ENCODE assay signal across 11 cellular contexts in the genomic region with DNA sequence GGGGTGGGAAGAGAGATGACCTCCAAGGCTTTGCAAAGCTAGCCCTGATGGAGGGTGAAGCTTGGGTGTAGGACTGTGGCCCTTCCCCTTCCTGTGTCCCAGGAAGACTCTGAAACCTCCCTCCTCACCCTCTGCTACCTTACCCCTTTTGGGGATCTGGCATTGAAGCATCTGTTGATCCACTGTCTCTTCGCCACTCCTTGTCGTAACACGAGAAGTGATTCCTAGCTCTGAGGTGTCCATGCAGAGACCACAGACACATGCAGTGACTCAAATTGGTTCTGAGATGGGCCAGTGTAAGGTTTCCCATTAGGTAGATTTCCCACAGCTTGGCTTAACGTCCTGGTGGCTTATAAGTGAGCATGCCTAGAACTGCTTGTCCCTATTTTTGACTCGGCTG.
A peak's percentile ranks its signal among the peaks of the same experiment; 100 is the strongest.
DNase-seq lines count a peak whose midpoint lies in the region; ATAC-seq, FAIRE-seq and TF ChIP-seq lines count a peak whose summit lies in the region.
"Had no signal": no experiment of that assay in that cellular context is flagged by ENCODE, and none has a peak within 500 bp of the region (broad histone marks: within the 10 kb centered on the region; RNA-seq: fewer than 3 reads in every experiment).

No MANE protein-coding gene starts in this region.

- intact Hi-C loops in kidney (cut with DNase I) (loop anchor here (10.0 kb wide), 1 partner anchor 96 kb away; no protein-coding TSS in a partner anchor), spleen (cut with DNase I; ENCODE audit: low total_unique reads) (no loop called here)

- peaks cover 0 to 1% (median 0%) of the 10 kb centered on the region in 3 donors for H3K9me3 Mint-ChIP-seq in IgD-negative memory B cell
- H3K9me3 Mint-ChIP-seq in activated naive CD8-positive, alpha-beta T cell treated with anti-CD3 and anti-CD28 coated beads, Interleukin-2, amount 50 U/mL, for 24 hours = no peaks in the 10 kb centered on the region

- peak overlapping the region in 1 of 4 donors; percentile 92 for H3K4me3 Mint-ChIP-seq in IgD-negative memory B cell
- H3K4me3 Mint-ChIP-seq in activated naive CD8-positive, alpha-beta T cell treated with anti-CD3 and anti-CD28 coated beads, Interleukin-2, amount 50 U/mL, for 24 hours = peak overlapping the region; percentile 42

- H3K9ac ChIP-seq in kidney (ENCODE audit: low read length in 2 of 2) = peak overlapping the region in 1 of 2 donors; percentile 17

- H3K4me1 ChIP-seq in kidney (ENCODE audit: control insufficient read depth in 1 of 2, insufficient read depth in 1 of 2, low read depth in 1 of 2, low read length in 2 of 2) (peaks cover 71 to 79% of the 10 kb centered on the region in 2 donors), spleen (peaks cover 52 to 100% (median 98%) of the 10 kb centered on the region in 6 donors)

- TF ChIP-seq POLR2A in spleen (IDR thresholded peaks at IDR 0.05) = no peak

- H3K36me3 ChIP-seq in kidney (ENCODE audit: control insufficient read depth in 1 of 2, insufficient read depth in 2 of 2, low read length in 2 of 2) = peaks cover 6 to 8% of the 10 kb centered on the region in 2 donors
- peaks cover 0 to 32% (median 3%) of the 10 kb centered on the region in 6 donors for H3K36me3 ChIP-seq in spleen

- H3K36me3 Mint-ChIP-seq in IgD-negative memory B cell = no peaks in the 10 kb centered on the region
- no peaks in the 10 kb centered on the region for H3K36me3 Mint-ChIP-seq in activated naive CD8-positive, alpha-beta T cell treated with anti-CD3 and anti-CD28 coated beads, Interleukin-2, amount 50 U/mL, for 24 hours (ENCODE audit: low read depth)

- H3K27ac ChIP-seq in kidney (ENCODE audit: low read depth in 2 of 2, low read length in 2 of 2) (peak overlapping the region; percentile 83 to 94), spleen (peak overlapping the region; percentile 63 to 92 (median 89))

- TF ChIP-seq CTCF in kidney (IDR thresholded peaks at IDR 0.05; ENCODE audit: borderline replicate concordance, extremely low read depth, insufficient read depth) (no peak), spleen (IDR thresholded peaks at IDR 0.05 in 8 of 11, conservative IDR thresholded peaks at IDR 0.05 in 3 of 11) (no peak)

- peak overlapping the region; percentile 89 to 98 (median 96) for H3K27ac Mint-ChIP-seq in IgD-negative memory B cell
- H3K27ac Mint-ChIP-seq in activated naive CD8-positive, alpha-beta T cell treated with anti-CD3 and anti-CD28 coated beads, Interleukin-2, amount 50 U/mL, for 24 hours = peak overlapping the region; percentile 55

- no peak for FAIRE-seq in kidney (lab: Jason Lieb, UNC)
- FAIRE-seq: H1 had no signal

- 85 to 92% (median 89%) methylated on average over 5 of the region's 5 CpGs for WGBS in spleen, 5 donors

- ATAC-seq in activated naive CD8-positive, alpha-beta T cell treated with anti-CD3 and anti-CD28 coated beads, Interleukin-2, amount 50 U/mL, for 24 hours = peak; percentile 45
- no peak for ATAC-seq in HG03025 (IDR thresholded peaks at IDR 0.05; ENCODE audit: low FRiP score, unreplicated experiment)
- ATAC-seq: Panc1 had no signal

- H3K4me1 Mint-ChIP-seq in IgD-negative memory B cell = peaks cover 20 to 36% (median 34%) of the 10 kb centered on the region in 3 donors
- H3K4me1 Mint-ChIP-seq in activated naive CD8-positive, alpha-beta T cell treated with anti-CD3 and anti-CD28 coated beads, Interleukin-2, amount 50 U/mL, for 24 hours = peaks cover 75% of the 10 kb centered on the region

- H3K9me3 ChIP-seq in kidney (ENCODE audit: control insufficient read depth in 1 of 2, low read length in 2 of 2) = no peaks in the 10 kb centered on the region
- H3K9me3 ChIP-seq in spleen = no peaks in the 10 kb centered on the region

- H3K27me3 ChIP-seq in spleen (replicated peaks in 1 of 7) = no peaks in the 10 kb centered on the region

- DNase-seq in activated naive CD8-positive, alpha-beta T cell treated with anti-CD3 and anti-CD28 coated beads, Interleukin-2, amount 50 U/mL, for 24 hours = no peak
- DNase-seq in kidney = peak; percentile 5
- DNase-seq in spleen = no peak
- no peak for DNase-seq in cerebellar nuclear complex (lab: John Stamatoyannopoulos, UW)
- no peak for DNase-seq in OCI-M2 (lab: John Stamatoyannopoulos, UW; ENCODE audit: unreplicated experiment)
- no peak for DNase-seq in HPDE6-E6E7 (ENCODE audit: extremely low spot score)
- DNase-seq: activated gamma-delta T cell had no signal

- peak overlapping the region; percentile 29 to 39 for H3K4me3 ChIP-seq in kidney (ENCODE audit: low read length in 2 of 2)
- H3K4me3 ChIP-seq in spleen = peak overlapping the region in 1 of 8 donors; percentile 42

- H3K27me3 Mint-ChIP-seq in IgD-negative memory B cell = peaks cover 3% of the 10 kb centered on the region
- H3K27me3 Mint-ChIP-seq in activated naive CD8-positive, alpha-beta T cell treated with anti-CD3 and anti-CD28 coated beads, Interleukin-2, amount 50 U/mL, for 24 hours = no peaks in the 10 kb centered on the region
